1 cellular context compared by ENCODE assay signal in genomic region chr16:73027655-73028220, GRCh38.
TF ChIP-seq lines count a peak whose summit lies in the region.

No MANE protein-coding gene starts in this region.

TF ChIP-seq in liver, 16 proteins besides CTCF, POLR2A, EP300 and RAD21:
- TF ChIP-seq HNF4A (conservative IDR thresholded peaks at IDR 0.05) = peak; percentile 27 to 45
- TF ChIP-seq TAF1 (conservative IDR thresholded peaks at IDR 0.05) = no peak
- TF ChIP-seq GABPA (IDR thresholded peaks at IDR 0.05 in 1 of 2, conservative IDR thresholded peaks at IDR 0.05 in 1 of 2) = no peak
- no peak for TF ChIP-seq YY1 (IDR thresholded peaks at IDR 0.05)
- peak in 1 of 2 donors; percentile 70 for TF ChIP-seq JUND (IDR thresholded peaks at IDR 0.05)
- TF ChIP-seq RXRA (IDR thresholded peaks at IDR 0.05) = peak in 1 of 2 donors; percentile 49
- TF ChIP-seq SP1 (IDR thresholded peaks at IDR 0.05) = peak; percentile 19
